In the genomic region with DNA sequence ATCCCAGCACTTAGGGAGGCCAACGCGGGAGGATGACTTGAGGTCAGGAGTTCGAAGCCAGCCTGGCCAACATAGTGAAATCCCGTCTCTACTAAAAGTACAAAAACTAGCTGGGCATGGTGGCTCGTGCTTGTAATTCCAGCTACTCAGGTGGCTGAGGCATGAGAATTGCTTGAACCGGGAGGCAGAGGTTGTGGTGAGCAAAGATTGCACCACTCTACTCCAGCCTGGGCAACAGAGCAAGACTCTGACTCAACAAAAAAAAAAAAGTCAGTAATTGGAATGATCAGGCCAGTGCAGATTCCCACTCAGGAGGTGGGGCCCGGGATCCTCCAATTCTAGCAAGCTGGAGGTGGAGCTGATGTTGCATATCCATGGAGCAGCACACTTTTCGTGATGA, we compare ENCODE assay signal across 19 cellular contexts. TPM values are rescaled to one million over a fixed set of nuclear protein-coding genes. Genes with fewer than 3 reads are reported as not detected.
DNase-seq lines count a peak whose midpoint lies in the region; ATAC-seq and TF ChIP-seq lines count a peak whose summit lies in the region.
"Had no signal": no experiment of that assay in that cellular context is flagged by ENCODE, and none has a peak within 500 bp of the region (broad histone marks: within the 10 kb centered on the region; RNA-seq: fewer than 3 reads in every experiment).

No MANE protein-coding gene starts in this region.

- no peaks in the 10 kb centered on the region for H3K36me3 ChIP-seq in Peyer's patch
- H3K36me3 ChIP-seq in trophoblast cell (ENCODE audit: control insufficient read depth in 1 of 2, insufficient read depth in 2 of 2, low read length in 2 of 2), result no peaks in the 10 kb centered on the region
- H3K36me3 ChIP-seq in gastroesophageal sphincter, result no peaks in the 10 kb centered on the region
- H3K36me3 ChIP-seq: HAP-1 had no signal

- H3K14ac ChIP-seq in trophoblast cell (ENCODE audit: low read length), result no peak overlapping the region

- no peak overlapping the region for H2AFZ ChIP-seq in trophoblast cell (ENCODE audit: insufficient read depth, low read length, poor library complexity)

- TF ChIP-seq EP300 in gastroesophageal sphincter (IDR thresholded peaks at IDR 0.05), result no peak

- peaks cover 0 to 3% (median 0%) of the 10 kb centered on the region in 4 donors for H3K4me1 ChIP-seq in Peyer's patch
- peaks cover under 1 to 4% of the 10 kb centered on the region in 2 experiments for H3K4me1 ChIP-seq in trophoblast cell (ENCODE audit: control insufficient read depth in 1 of 2, insufficient read depth in 2 of 2, low read length in 2 of 2)
- H3K4me1 ChIP-seq in gastroesophageal sphincter, result peaks cover 0 to 4% (median 0%) of the 10 kb centered on the region in 3 donors
- H3K4me1 ChIP-seq: HAP-1 had no signal

- no peak overlapping the region for H3K4ac ChIP-seq in trophoblast cell (ENCODE audit: low read depth, low read length)

- peaks cover 17% of the 10 kb centered on the region for H3K4me1 Mint-ChIP-seq in neural crest cell

- ATAC-seq in gastroesophageal sphincter (no peak), HG03469 (IDR thresholded peaks at IDR 0.05; ENCODE audit: unreplicated experiment) (no peak)

- H3K18ac ChIP-seq in trophoblast cell (ENCODE audit: low read length), result no peak overlapping the region

- no peaks in the 10 kb centered on the region for H3K27me3 ChIP-seq in Peyer's patch
- H3K27me3 ChIP-seq in trophoblast cell (ENCODE audit: insufficient read depth, low read length), result peaks cover 2% of the 10 kb centered on the region
- no peaks in the 10 kb centered on the region for H3K27me3 ChIP-seq in gastroesophageal sphincter

- DNase-seq in Peyer's patch (peak in 2 of 3 donors; percentile 8 to 15), neural crest cell (ENCODE audit: low read depth, low spot score) (no peak), trophoblast cell (peak; percentile 25 to 50), NCI-H2029 (lab: John Stamatoyannopoulos, UW) (no peak)
- DNase-seq: C1 segment of cervical spinal cord; Calu3; CD4-positive, alpha-beta memory T cell; COR-L47; DMS53; DMS79 treated with DMSO at 0.1 percent for 48 hours; GF-D8; GOT3 had no signal

- no peak overlapping the region for H2BK12ac ChIP-seq in trophoblast cell (ENCODE audit: low read length)

- H3K36me3 Mint-ChIP-seq in neural crest cell (ENCODE audit: low read depth), result no peaks in the 10 kb centered on the region
- H3K36me3 Mint-ChIP-seq: CD4-positive, alpha-beta memory T cell had no signal

- no CpG with 5 or more reads among the region's 8 CpGs for WGBS in trophoblast cell (ENCODE audit: extremely low coverage, insufficient coverage, insufficient read length)
- 83 to 93% methylated on average over 1 to 7 of the region's 8 CpGs for WGBS in gastroesophageal sphincter (ENCODE audit: low coverage in 1 of 2), 2 donors

- no peak overlapping the region for H2AK5ac ChIP-seq in trophoblast cell (ENCODE audit: low read length)

- no peaks in the 10 kb centered on the region for H3K9me3 ChIP-seq in Peyer's patch
- H3K9me3 ChIP-seq in trophoblast cell (ENCODE audit: insufficient read depth, low read depth, low read length), result peaks cover 1% of the 10 kb centered on the region
- no peaks in the 10 kb centered on the region for H3K9me3 ChIP-seq in gastroesophageal sphincter
- H3K9me3 ChIP-seq: HAP-1 had no signal

- no peak overlapping the region for H3K4me2 ChIP-seq in trophoblast cell (ENCODE audit: low read length)

- H2BK5ac ChIP-seq in trophoblast cell (ENCODE audit: low read depth, low read length, poor library complexity), result no peak overlapping the region

- TF ChIP-seq POLR2A in Peyer's patch (IDR thresholded peaks at IDR 0.05) (no peak), gastroesophageal sphincter (IDR thresholded peaks at IDR 0.05) (no peak)

- TF ChIP-seq CTCF in Peyer's patch (IDR thresholded peaks at IDR 0.05), result no peak
- TF ChIP-seq CTCF in neural crest cell (conservative IDR thresholded peaks at IDR 0.05), result no peak
- TF ChIP-seq CTCF in gastroesophageal sphincter (IDR thresholded peaks at IDR 0.05), result no peak

- H4K12ac ChIP-seq in trophoblast cell (ENCODE audit: low read depth, low read length), result no peak overlapping the region

- no peaks in the 10 kb centered on the region for H3K27me3 Mint-ChIP-seq in neural crest cell (ENCODE audit: low read depth)
- H3K27me3 Mint-ChIP-seq: CD4-positive, alpha-beta memory T cell had no signal

- H3K79me1 ChIP-seq in trophoblast cell (ENCODE audit: low read length), result no peaks in the 10 kb centered on the region

- H3K4me3 ChIP-seq in Peyer's patch (no peak overlapping the region), trophoblast cell (ENCODE audit: low read depth, low read length) (no peak overlapping the region), gastroesophageal sphincter (no peak overlapping the region)
- H3K4me3 ChIP-seq: HAP-1 had no signal

- H4K91ac ChIP-seq in trophoblast cell (ENCODE audit: low read depth, low read length), result no peak overlapping the region

- H3K9ac ChIP-seq in trophoblast cell (ENCODE audit: low read length), result no peak overlapping the region

- H3K9me3 Mint-ChIP-seq in neural crest cell, result no peaks in the 10 kb centered on the region
- H3K9me3 Mint-ChIP-seq: CD4-positive, alpha-beta memory T cell had no signal

- no peaks in the 10 kb centered on the region for H3K79me2 ChIP-seq in trophoblast cell (ENCODE audit: control insufficient read depth, insufficient read depth, low read length, poor library complexity)

- peak overlapping the region; percentile 81 for H3K27ac Mint-ChIP-seq in neural crest cell (ENCODE audit: unreplicated experiment)

- no peak overlapping the region for H3K27ac ChIP-seq in Peyer's patch
- H3K27ac ChIP-seq in trophoblast cell (ENCODE audit: low read depth, low read length), result no peak overlapping the region
- H3K27ac ChIP-seq in gastroesophageal sphincter, result no peak overlapping the region

- H3K4me3 Mint-ChIP-seq in neural crest cell, result no peak overlapping the region
- H3K4me3 Mint-ChIP-seq: CD4-positive, alpha-beta memory T cell had no signal

- no peak overlapping the region for H2BK120ac ChIP-seq in trophoblast cell (ENCODE audit: insufficient read depth, low read length, poor library complexity)

- no peak overlapping the region for H4K8ac ChIP-seq in trophoblast cell (ENCODE audit: low read depth, low read length)

- no peak overlapping the region for H3K23ac ChIP-seq in trophoblast cell (ENCODE audit: low read length)

RNA-seq across cellular contexts. Expression of a gene that starts 5.6 kb away (rescaled TPM):
- 1 to 10 TPM in 3 of 4 donors, not detected in 1; 1.5 to 2.4 (median 1.7) TPM for total RNA-seq in Peyer's patch
- 8.7 and 8.8 TPM in 2 replicates for total RNA-seq in neural crest cell
- polyA plus RNA-seq in trophoblast cell (2013), result 0.10 and 0.15 TPM in 2 replicates
- total RNA-seq in gastroesophageal sphincter, result 1 to 10 TPM in 3 of 4 donors, under 1 TPM in 1; 0.96 to 3.3 (median 2.3) TPM
- total RNA-seq: A673, G401 had no signal
- polyA plus RNA-seq: BJ had no signal

RNA-seq across cellular contexts. Expression of a gene that starts 12.8 kb away (rescaled TPM):
- 10 to 100 TPM in 1 of 4 donors, 1 to 10 TPM in 3; 3.3 to 40.4 (median 4.0) TPM for total RNA-seq in Peyer's patch
- 10.7 and 11.8 TPM in 2 replicates for total RNA-seq in neural crest cell
- not detected in 2 replicates for polyA plus RNA-seq in trophoblast cell (2013)
- total RNA-seq in gastroesophageal sphincter, result 10 to 100 TPM in 1 of 4 donors, 1 to 10 TPM in 3; 4.8 to 10.3 (median 6.5) TPM
- total RNA-seq: A673; Calu3; CD4-positive, alpha-beta memory T cell; Daoy; G401 had no signal
- polyA plus RNA-seq: BJ; CD4-positive, alpha-beta memory T cell had no signal

Comparison
In these comparisons a context has a peak if more than half of its experiments do, and no peak if none do; other contexts are left out.
1. DNase-seq: peak in Peyer's patch (2 of 3) and trophoblast cell (2 of 2); none in neural crest cell (single experiment) and NCI-H2029 (single experiment).